Comparison of ENCODE assay signal across 18 cellular contexts in the genomic region with DNA sequence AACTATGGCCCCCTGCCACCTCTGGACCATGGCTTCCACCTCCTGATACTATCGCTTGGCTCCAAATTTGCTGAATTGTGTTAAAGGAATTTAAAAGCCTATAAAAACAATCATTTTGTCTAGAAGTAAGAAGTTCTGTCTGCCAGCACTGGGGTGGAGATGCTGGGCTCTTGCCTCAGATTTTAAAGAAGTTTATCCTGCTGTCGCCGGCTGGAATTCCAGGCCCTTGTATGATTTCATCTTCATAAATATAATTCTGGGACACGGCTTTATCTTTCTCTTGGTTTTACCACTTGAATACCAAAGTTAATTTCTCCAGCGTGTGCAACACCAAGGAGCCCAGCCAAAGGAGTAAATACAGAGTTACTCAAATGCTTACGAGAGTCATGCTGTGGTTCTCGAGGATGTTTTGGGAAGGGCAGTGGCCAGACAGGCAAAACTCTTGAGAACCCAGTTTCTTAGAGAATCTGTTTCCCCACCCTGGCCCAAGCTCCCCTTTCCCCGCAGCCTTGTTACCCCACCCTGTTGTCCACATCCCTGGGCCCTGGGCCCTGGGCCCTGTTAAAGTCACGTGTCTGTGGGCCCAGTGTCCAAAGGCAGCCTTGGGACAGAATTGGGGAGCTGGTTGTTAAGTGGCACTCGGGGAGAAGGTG. TPM values are rescaled to one million over a fixed set of nuclear protein-coding genes. Genes with fewer than 3 reads are reported as not detected.
DNase-seq lines count a peak whose midpoint lies in the region; ATAC-seq lines count a peak whose summit lies in the region.
"Had no signal": no experiment of that assay in that cellular context is flagged by ENCODE, and none has a peak within 500 bp of the region (broad histone marks: within the 10 kb centered on the region; RNA-seq: fewer than 3 reads in every experiment).

No MANE protein-coding gene starts in this region.

- H3K4me3 ChIP-seq in aorta (ENCODE audit: low read length in 2 of 2), result no peak overlapping the region

- peaks cover 0 to 14% of the 10 kb centered on the region in 2 donors for H3K4me1 ChIP-seq in aorta (ENCODE audit: control insufficient read depth in 1 of 2, insufficient read depth in 2 of 2, low read length in 2 of 2)

- H3K27ac ChIP-seq in aorta (ENCODE audit: low read depth in 1 of 2, low read length in 2 of 2), result peak overlapping the region; percentile 15 to 49
- H3K27ac ChIP-seq: HL-60 had no signal

- ATAC-seq in Right ventricle myocardium inferior (peak; percentile 70), Right ventricle myocardium superior (ENCODE audit: poor library complexity) (peak; percentile 56), aorta (ENCODE audit: low FRiP score) (peak; percentile 84)

- DNase-seq in Right ventricle myocardium inferior (ENCODE audit: missing footprints), result no peak
- DNase-seq in cardiac septum (ENCODE audit: low spot score), result no peak
- peak; percentile 60 for DNase-seq in Right ventricle myocardium superior
- peak; percentile 91 for DNase-seq in posterior vena cava (ENCODE audit: low spot score)
- DNase-seq in aorta, result peak in 1 of 2 donors; percentile 69
- no peak for DNase-seq in NCI-H345 treated with DMSO at 0.1 percent for 48 hours (lab: John Stamatoyannopoulos, UW; ENCODE audit: unreplicated experiment)
- no peak for DNase-seq in head of caudate nucleus
- no peak for DNase-seq in SK-N-DZ (ENCODE audit: low spot score)
- DNase-seq: 8988T; activated B cell treated with CpG ODN at 0.5 μM for 24 hours; activated T-cell treated with anti-CD3 and anti-CD28 coated beads for 4 hours; NCI-H226; stimulated activated CD4-positive, alpha-beta T cell treated with anti-CD3 and anti-CD28 coated beads, Interleukin-2, amount 100 ng/mL, for 48 hours; stimulated activated naive CD4-positive, alpha-beta T cell had no signal

- no peaks in the 10 kb centered on the region for H3K27me3 ChIP-seq in aorta (ENCODE audit: control insufficient read depth in 1 of 2, insufficient read depth in 2 of 2, low read length in 1 of 2)

- 6 to 11% methylated on average over 10 of the region's 10 CpGs for WGBS in aorta, 2 donors

- intact Hi-C loops in Right ventricle myocardium inferior (cut with DNase I), result loop anchor here (5.0 kb wide), 1 partner anchor 45 kb away; no protein-coding TSS in a partner anchor
- intact Hi-C loops in cardiac septum (cut with DNase I), result no loop called here
- intact Hi-C loops in Right ventricle myocardium superior (cut with DNase I), result loop anchor here (10.0 kb wide), 1 partner anchor 57 kb away; no protein-coding TSS in a partner anchor
- intact Hi-C loops in posterior vena cava (cut with DNase I), result no loop called here
- intact Hi-C loops in aorta (cut with DNase I), result no loop called here
- intact Hi-C loops in head of caudate nucleus (cut with DNase I), result no loop called here

- H3K36me3 ChIP-seq in aorta (ENCODE audit: control insufficient read depth in 1 of 2, insufficient read depth in 2 of 2, low read length in 1 of 2), result peaks cover 0 to 6% of the 10 kb centered on the region in 2 donors

- no peaks in the 10 kb centered on the region for H3K9me3 ChIP-seq in aorta (ENCODE audit: control insufficient read depth, low read length)

RNA-seq across cellular contexts. Expression of gene C6orf89, which starts 31.9 kb away (rescaled TPM):
- total RNA-seq in Right ventricle myocardium inferior (79.4 TPM), cardiac septum (49.2 TPM), Right ventricle myocardium superior (73.2 TPM), posterior vena cava (10 to 100 TPM; 56.5 to 59.9 TPM), aorta (10 to 100 TPM; 56.9 to 59.7 TPM)
- polyA plus RNA-seq in aorta, result 10 to 100 TPM; 16.7 to 22.8 TPM
- 23.4 and 37.6 TPM in 2 replicates for polyA plus RNA-seq in SK-N-DZ (2014; cell fraction: cytosol; rRNA removed)
- polyA plus RNA-seq in SK-N-DZ (2014; cell fraction: nucleus; rRNA removed), result 15.3 and 17.5 TPM in 2 replicates

RNA-seq across cellular contexts. Expression of gene PI16, which starts 36.9 kb away (rescaled TPM):
- total RNA-seq in Right ventricle myocardium inferior (15.1 TPM), cardiac septum (11.9 TPM), Right ventricle myocardium superior (27.8 TPM), posterior vena cava (100 to 1,000 TPM in 1 of 2 donors, 10 to 100 TPM in 1; 51.4 to 221 TPM), aorta (100 to 1,000 TPM in 1 of 2 donors, 10 to 100 TPM in 1; 38.7 to 383 TPM)
- polyA plus RNA-seq in aorta, result 1 to 10 TPM in 1 of 2 donors, not detected in 1; 4.4 TPM
- not detected in 2 replicates for polyA plus RNA-seq in SK-N-DZ (2014; cell fraction: cytosol; rRNA removed)
- polyA plus RNA-seq in SK-N-DZ (2014; cell fraction: nucleus; rRNA removed), result not detected in 2 replicates
- total RNA-seq: epithelial cell of proximal tubule, MCF 10A had no signal
- polyA plus RNA-seq: keratinocyte had no signal

RNA-seq across cellular contexts. Expression of gene PPIL1, which starts 43.1 kb away (rescaled TPM):
- total RNA-seq in Right ventricle myocardium inferior (70.1 TPM), cardiac septum (24.9 TPM), Right ventricle myocardium superior (65.2 TPM), posterior vena cava (10 to 100 TPM; 18.3 to 20.3 TPM), aorta (10 to 100 TPM; 12.0 to 13.4 TPM)
- 10 to 100 TPM in 1 of 2 donors, 1 to 10 TPM in 1; 9.6 to 33.7 TPM for polyA plus RNA-seq in aorta
- 92.8 and 98.3 TPM in 2 replicates for polyA plus RNA-seq in SK-N-DZ (2014; cell fraction: cytosol; rRNA removed)
- polyA plus RNA-seq in SK-N-DZ (2014; cell fraction: nucleus; rRNA removed), result 40.9 and 44.3 TPM in 2 replicates

Comparison
In these comparisons a context has a peak if more than half of its experiments do, and no peak if none do; other contexts are left out.
1. DNase-seq: peak in Right ventricle myocardium superior (single experiment) and posterior vena cava (single experiment); none in Right ventricle myocardium inferior (single experiment), cardiac septum (single experiment), NCI-H345 treated with DMSO at 0.1 percent for 48 hours (single experiment), head of caudate nucleus (0 of 42) and SK-N-DZ (single experiment).
2. intact Hi-C loops: an anchor here in Right ventricle myocardium inferior (5.0 kb wide) and Right ventricle myocardium superior (10.0 kb wide); none called in cardiac septum, posterior vena cava, aorta and head of caudate nucleus.
3. Peak in every context shown above with its lines, with median percentiles within 50 percentile points of each other: ATAC-seq.